ENCODE assay signal across 17 cellular contexts in the genomic region with DNA sequence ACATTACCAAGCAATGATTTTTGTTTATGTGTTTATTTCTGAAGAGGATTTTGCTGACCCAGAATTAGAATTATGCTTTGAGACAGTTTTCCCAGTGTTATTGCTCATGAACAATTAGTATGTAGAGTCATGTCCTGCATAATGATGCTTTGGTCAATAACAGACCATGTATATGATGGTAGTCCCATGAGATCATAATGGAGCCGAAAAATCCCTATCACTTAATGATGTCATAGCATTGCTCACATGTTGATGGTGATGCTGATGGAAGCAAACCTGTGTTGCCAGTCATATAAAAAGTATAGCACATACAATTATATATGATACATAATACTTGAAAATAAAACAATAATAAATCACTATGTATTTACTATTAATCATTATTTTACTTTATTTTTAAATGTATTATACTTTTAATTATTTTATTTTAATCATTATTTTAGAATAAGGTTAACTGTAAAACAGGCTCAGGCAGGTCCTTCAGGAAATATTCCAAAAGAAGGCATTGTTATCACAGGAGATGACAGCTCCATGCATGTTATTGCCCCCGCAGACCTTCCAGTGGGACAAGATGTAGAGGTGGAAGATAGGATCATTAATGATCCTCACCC. TPM values are rescaled to one million over a fixed set of nuclear protein-coding genes. Genes with fewer than 3 reads are reported as not detected.
DNase-seq lines count a peak whose midpoint lies in the region; ATAC-seq, FAIRE-seq and TF ChIP-seq lines count a peak whose summit lies in the region.
"Had no signal": no experiment of that assay in that cellular context is flagged by ENCODE, and none has a peak within 500 bp of the region (broad histone marks: within the 10 kb centered on the region; RNA-seq: fewer than 3 reads in every experiment).

No MANE protein-coding gene starts in this region.

- RAD21 ChIA-PET in GM12878 (lab: Charles Lee; ENCODE audit: unreplicated experiment) = interaction anchor here (1.3 to 1.6 kb wide), 2 partner anchors 24 to 26 kb away, joined by 3 to 5 read pairs; no protein-coding TSS in a partner anchor

- no peaks in the 10 kb centered on the region for H3K9me3 ChIP-seq in GM12878 (replicated peaks; ENCODE audit: control insufficient read depth, insufficient read depth, low read length)
- no peaks in the 10 kb centered on the region for H3K9me3 ChIP-seq in aorta (ENCODE audit: control insufficient read depth, low read length)

- intact Hi-C loops in GM12878 (cut with micrococcal nuclease; ENCODE audit: unreplicated experiment) (no loop called here), aorta (cut with DNase I) (no loop called here)

- TF ChIP-seq CTCF in GM12878 (IDR thresholded peaks at IDR 0.05 in 2 of 3, conservative IDR thresholded peaks at IDR 0.05 in 1 of 3; ENCODE audit: control insufficient read depth in 2 of 3, extremely low read depth in 1 of 3, insufficient read depth in 1 of 3, low read depth in 3 of 3, low read length in 3 of 3) = no peak
- TF ChIP-seq CTCF in osteocyte (IDR thresholded peaks at IDR 0.05) = no peak

- H3K27me3 ChIP-seq in GM12878 (replicated peaks in 1 of 2; ENCODE audit: control insufficient read depth in 2 of 2, insufficient read depth in 2 of 2, low read length in 1 of 2) = no peaks in the 10 kb centered on the region
- H3K27me3 ChIP-seq in aorta (ENCODE audit: control insufficient read depth in 1 of 2, insufficient read depth in 2 of 2, low read length in 1 of 2) = no peaks in the 10 kb centered on the region

- H4K20me1 ChIP-seq in GM12878 (ENCODE audit: control insufficient read depth, insufficient read depth) = no peaks in the 10 kb centered on the region

- H3K4me2 ChIP-seq in GM12878 (ENCODE audit: control insufficient read depth, insufficient read depth) = no peak overlapping the region

- H3K27ac ChIP-seq in GM12878 (ENCODE audit: control insufficient read depth, insufficient read depth) (no peak overlapping the region), aorta (ENCODE audit: low read depth in 1 of 2, low read length in 2 of 2) (no peak overlapping the region)

- CTCF ChIA-PET in GM12878 (lab: Yijun Ruan, JAX) = interaction anchor here (1.4 to 2.3 kb wide), 2 partner anchors 9 to 158 kb away, joined by 4 to 6 read pairs; no protein-coding TSS in a partner anchor

- FAIRE-seq in H54 (lab: Jason Lieb, UNC) (peak; percentile 90), GM12878 (lab: Jason Lieb, UNC) (no peak)
- FAIRE-seq: D721Med had no signal

- TF ChIP-seq POLR2A in H54 (IDR thresholded peaks at IDR 0.05; ENCODE audit: low read depth, low read length) (no peak), GM12878 (IDR thresholded peaks at IDR 0.05; ENCODE audit: low read depth, low read length) (no peak)

- H3K36me3 ChIP-seq in GM12878 (ENCODE audit: control insufficient read depth in 2 of 2, insufficient read depth in 2 of 2, low read length in 1 of 2) = no peaks in the 10 kb centered on the region; a peak in 2 of 4 replicates
- no peaks in the 10 kb centered on the region for H3K36me3 ChIP-seq in aorta (ENCODE audit: control insufficient read depth in 1 of 2, insufficient read depth in 2 of 2, low read length in 1 of 2)

- H2AFZ ChIP-seq in GM12878 (ENCODE audit: control insufficient read depth, low read depth, low read length) = no peak overlapping the region

- H3K4me3 Mint-ChIP-seq in osteocyte (ENCODE audit: unreplicated experiment) = no peak overlapping the region
- H3K4me3 Mint-ChIP-seq: CD14-positive monocyte; CD8-positive, alpha-beta T cell; IgD-negative memory B cell had no signal

- SMC1A ChIA-PET in GM12878 (lab: Charles Lee; ENCODE audit: uncharacterized antibody, unreplicated experiment) = interaction anchor here (0.6 to 1.0 kb wide), 2 partner anchors 9 to 316 kb away, joined by 3 read pairs; no protein-coding TSS in a partner anchor

- H3K4me3 ChIP-seq in GM12878 (no peak overlapping the region), aorta (ENCODE audit: low read length in 2 of 2) (no peak overlapping the region)

- 73% methylated on average over 2 of the region's 2 CpGs for WGBS in GM12878 (ENCODE audit: insufficient coverage, insufficient replicate concordance, low lambda C conversion rate, missing lambda C conversion rate)
- WGBS in aorta, 2 donors = 90 to 92% methylated on average over 2 of the region's 2 CpGs

- no peaks in the 10 kb centered on the region for H3K9me3 Mint-ChIP-seq in osteocyte (ENCODE audit: unreplicated experiment)
- H3K9me3 Mint-ChIP-seq: CD8-positive, alpha-beta T cell; IgD-negative memory B cell had no signal

- TF ChIP-seq RAD21 in GM12878 (IDR thresholded peaks at IDR 0.05; ENCODE audit: insufficient read depth, low read depth, low read length) = no peak

- H3K4me1 Mint-ChIP-seq in osteocyte (ENCODE audit: unreplicated experiment) = peaks cover 69% of the 10 kb centered on the region
- H3K4me1 Mint-ChIP-seq: CD14-positive monocyte had no signal

- no peak for TF ChIP-seq EP300 in GM12878 (IDR thresholded peaks at IDR 0.05; ENCODE audit: borderline replicate concordance in 1 of 2, control insufficient read depth in 1 of 2, low read depth in 2 of 2, low read length in 2 of 2)

- POLR2A ChIA-PET in GM12878 (lab: Charles Lee) = no interaction called here

- no peaks in the 10 kb centered on the region for H3K79me2 ChIP-seq in GM12878 (ENCODE audit: control insufficient read depth, insufficient read depth, low read length)

- ATAC-seq in GM12878 (no peak), aorta (ENCODE audit: low FRiP score) (no peak)
- ATAC-seq: CD8-positive, alpha-beta T cell; HCT116 had no signal

- DNase-seq in H54 (ENCODE audit: insufficient read length, low spot score) (no peak), RKO (ENCODE audit: low spot score) (peak; percentile 2), GM12878 (ENCODE audit: low read depth, low spot score) (no peak), osteocyte (ENCODE audit: extremely low spot score, unreplicated experiment) (no peak), putamen (ENCODE audit: low spot score) (no peak), cerebellar cortex (ENCODE audit: low spot score) (no peak), aorta (no peak)
- DNase-seq: CD8-positive, alpha-beta T cell; COR-L47; DMS153; DMS79 treated with DMSO at 0.1 percent for 48 hours; EL; GDM1 had no signal

- H3K36me3 Mint-ChIP-seq in osteocyte (ENCODE audit: unreplicated experiment) = peaks cover 73% of the 10 kb centered on the region

- H3K4me1 ChIP-seq in GM12878 (ENCODE audit: control insufficient read depth, insufficient read depth, low read length) (no peaks in the 10 kb centered on the region), aorta (ENCODE audit: control insufficient read depth in 1 of 2, insufficient read depth in 2 of 2, low read length in 2 of 2) (no peaks in the 10 kb centered on the region)

- peak overlapping the region; percentile 20 for H3K27ac Mint-ChIP-seq in osteocyte (ENCODE audit: unreplicated experiment)
- H3K27ac Mint-ChIP-seq: CD14-positive monocyte; CD8-positive, alpha-beta T cell; IgD-negative memory B cell had no signal

- H3K9ac ChIP-seq in GM12878 (ENCODE audit: control insufficient read depth, insufficient read depth, low read length) = no peak overlapping the region

- in situ Hi-C loops in GM12878 (cut with MboI) = no loop called here

- no peaks in the 10 kb centered on the region for H3K27me3 Mint-ChIP-seq in osteocyte (ENCODE audit: unreplicated experiment)
- H3K27me3 Mint-ChIP-seq: IgD-negative memory B cell had no signal

- no TSS peak for BruUV-seq in GM12878 (replicated peaks; lab: Mats Ljungman, UMichigan)

TF ChIP-seq in GM12878, 131 proteins besides CTCF, POLR2A, EP300 and RAD21:
- 0 out of 2 replicates have a peak, but pooled peaks have one; percentile 17 for TF ChIP-seq ATF7 (IDR thresholded peaks at IDR 0.05; ENCODE audit: low read depth)
- no peak for TF ChIP-seq EED (IDR thresholded peaks at IDR 0.05; ENCODE audit: low read depth)
- TF ChIP-seq MLLT1 (IDR thresholded peaks at IDR 0.05) = no peak

RNA-seq across cellular contexts. Expression of gene AHR, which starts 33.5 kb away (rescaled TPM):
- 36.4 and 49.5 TPM in 2 replicates for total RNA-seq in GM12878 (2013; cell fraction: nucleolus; rRNA removed)
- 16.9 and 23.0 TPM in 2 replicates for total RNA-seq in GM12878 (2014; rRNA removed)
- total RNA-seq in GM12878 (2014; rRNA removed; fragmentation: Illumina TruSeq; extraction: Trizol) = 14.3 and 16.0 TPM in 2 replicates
- 10.3 and 11.9 TPM in 2 replicates for total RNA-seq in GM12878 (2021)
- 3.6 TPM for polyA plus RNA-seq in GM12878 (2011; ENCODE audit: low read depth)
- 1.7 and 2.2 TPM in 2 replicates for polyA plus RNA-seq in GM12878 (2011; rRNA removed)
- 0.95 and 1.3 TPM in 2 replicates for polyA plus RNA-seq in GM12878 (2011; cell fraction: cytosol; rRNA removed)
- polyA plus RNA-seq in GM12878 (2011; cell fraction: nucleus; rRNA removed) = 1.6 and 2.3 TPM in 2 replicates
- polyA plus RNA-seq in GM12878 (2012) = 4.4 and 6.7 TPM in 2 replicates
- 8.3 and 9.6 TPM in 2 replicates for polyA plus RNA-seq in GM12878 (2014; fragmentation: Illumina TruSeq; extraction: Trizol)
- polyA plus RNA-seq in GM12878 (2014; fragmentation: Nextera tagmentation; extraction: Ambion mirVana) = 1 to 10 TPM; 1.7 to 1.9 TPM
- 3.3 and 3.8 TPM in 2 replicates for polyA plus RNA-seq in GM12878 (2014; rRNA removed)
- 1 to 10 TPM; 4.1 to 4.9 TPM for polyA plus RNA-seq in GM12878 (2016; fragmentation: Nextera tagmentation; extraction: Ambion mirVana)
- polyA minus RNA-seq in GM12878 (2011; rRNA and poly(A)+ RNA removed) = 1.5 and 6.5 TPM in 2 replicates
- 1.9 and 4.0 TPM in 2 replicates for polyA minus RNA-seq in GM12878 (2011; cell fraction: cytosol; rRNA and poly(A)+ RNA removed)
- polyA minus RNA-seq in GM12878 (2011; cell fraction: nucleus; rRNA and poly(A)+ RNA removed) = 5.7 and 7.2 TPM in 2 replicates
- 270 and 275 TPM in 2 replicates for total RNA-seq in osteocyte
- 100 to 1,000 TPM in 1 of 2 donors, 10 to 100 TPM in 1; 65.8 to 117 TPM for total RNA-seq in aorta
- polyA plus RNA-seq in aorta = 10 to 100 TPM; 16.9 to 36.2 TPM
